ENCODE assay signal across 8 cellular contexts in the genomic region with DNA sequence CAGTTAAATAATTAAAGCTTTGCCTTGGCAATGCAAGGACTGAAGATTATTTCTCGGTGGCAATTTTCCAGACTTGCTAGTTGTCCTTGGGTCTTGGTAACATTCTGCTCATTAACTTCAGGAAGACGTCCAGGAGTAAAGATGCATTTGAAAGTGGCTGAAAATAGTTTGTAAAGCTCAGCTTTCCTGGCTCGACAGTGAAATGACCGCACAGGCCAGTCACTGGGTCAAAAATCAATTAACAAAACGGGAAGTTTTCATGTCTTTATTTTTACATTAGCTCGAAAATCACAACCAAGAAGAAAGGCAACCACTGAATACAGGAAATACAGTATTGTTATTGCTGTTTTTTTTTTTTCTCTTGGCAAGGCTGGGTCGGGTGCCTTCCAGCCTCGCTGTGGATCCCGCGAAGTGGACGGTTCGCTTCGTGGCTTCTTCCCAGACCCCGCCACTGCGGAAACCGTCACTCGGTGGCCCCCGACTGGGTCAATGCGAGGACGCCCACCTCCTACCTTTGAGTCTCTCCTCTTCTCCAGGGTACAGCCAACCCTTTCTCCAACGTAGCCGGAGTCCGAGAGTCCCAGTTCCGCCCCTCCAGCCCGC. TPM values are rescaled to one million over a fixed set of nuclear protein-coding genes. Genes with fewer than 3 reads are reported as not detected.
A peak's percentile ranks its signal among the peaks of the same experiment; 100 is the strongest.
DNase-seq lines count a peak whose midpoint lies in the region; ATAC-seq and TF ChIP-seq lines count a peak whose summit lies in the region.

No MANE protein-coding gene starts in this region.

- CTCF ChIA-PET in Panc1 (lab: Charles Lee): no interaction called here

- peaks cover 19 to 32% of the 10 kb centered on the region in 2 donors for H3K27me3 Mint-ChIP-seq in natural killer cell treated with Interleukin-12 subunit alpha and Interleukin-12 subunit beta and Interleukin-15 and Interleukin-18, amount 100 ng/mL, for 72 hours

- DNase-seq in Panc1 (ENCODE audit: low read depth, low spot score): no peak
- no peak for DNase-seq in natural killer cell treated with Interleukin-12 subunit alpha and Interleukin-12 subunit beta and Interleukin-15 and Interleukin-18, amount 100 ng/mL, for 72 hours (ENCODE audit: low spot score)
- DNase-seq in GM10266 (ENCODE audit: extremely low spot score): no peak
- no peak for DNase-seq in GM13976 (ENCODE audit: low spot score)

- no peak for TF ChIP-seq CTCF in Panc1 (IDR thresholded peaks at IDR 0.05)
- no peak for TF ChIP-seq CTCF in GM10266 (IDR thresholded peaks at IDR 0.05; ENCODE audit: control insufficient read depth, insufficient read depth, low read depth, missing control alignments)
- TF ChIP-seq CTCF in GM13976 (IDR thresholded peaks at IDR 0.05; ENCODE audit: borderline replicate concordance, control extremely low read depth, extremely low read depth, insufficient read depth, missing control alignments): no peak

- H3K36me3 Mint-ChIP-seq in natural killer cell treated with Interleukin-12 subunit alpha and Interleukin-12 subunit beta and Interleukin-15 and Interleukin-18, amount 100 ng/mL, for 72 hours: no peaks in the 10 kb centered on the region

- H3K9me3 Mint-ChIP-seq in natural killer cell treated with Interleukin-12 subunit alpha and Interleukin-12 subunit beta and Interleukin-15 and Interleukin-18, amount 100 ng/mL, for 72 hours: peaks cover 3% of the 10 kb centered on the region

- no peaks in the 10 kb centered on the region; the same call in 1 of the 2 replicates for H3K36me3 ChIP-seq in Panc1 (ENCODE audit: control insufficient read depth, insufficient read depth, low read length)

- TSS peak; percentile 88 for BruUV-seq in Panc1 (replicated peaks; lab: Mats Ljungman, UMichigan)

- POLR2A ChIA-PET in Panc1 (lab: Charles Lee): no interaction called here

- H3K4me3 Mint-ChIP-seq in natural killer cell treated with Interleukin-12 subunit alpha and Interleukin-12 subunit beta and Interleukin-15 and Interleukin-18, amount 100 ng/mL, for 72 hours: peak overlapping the region; percentile 47

- no peak overlapping the region for H3K27ac Mint-ChIP-seq in natural killer cell treated with Interleukin-12 subunit alpha and Interleukin-12 subunit beta and Interleukin-15 and Interleukin-18, amount 100 ng/mL, for 72 hours

- H3K27ac ChIP-seq in Panc1 (ENCODE audit: low read length): peak overlapping the region; percentile 83

- H3K4me1 ChIP-seq in Panc1 (ENCODE audit: control insufficient read depth, insufficient read depth, low read length): peaks cover 10% of the 10 kb centered on the region

- no peaks in the 10 kb centered on the region for H3K9me3 ChIP-seq in Panc1 (ENCODE audit: control insufficient read depth, insufficient read depth, low read depth, low read length)

- H3K4me3 ChIP-seq in Panc1 (ENCODE audit: low read depth in 2 of 2, low read length in 2 of 2): peak overlapping the region; percentile 75 to 89

- in situ Hi-C loops in Panc1 (cut with HindIII; ENCODE audit: low pct_unique_long_range_greater_than_20kb, low sequenced_read_pairs) (no loop called here), GM13976 (cut with MboI; ENCODE audit: low sequenced_read_pairs, unreplicated experiment) (no loop called here)

- H3K27me3 ChIP-seq in Panc1 (ENCODE audit: control insufficient read depth, insufficient read depth, low read length): no peaks in the 10 kb centered on the region

- ATAC-seq in GM18517 (IDR thresholded peaks at IDR 0.05; ENCODE audit: unreplicated experiment) (peak; percentile 33), Panc1 (no peak; the same call in 1 of the 2 replicates), esophagus mucosa (peak; percentile 9), HG02973 (IDR thresholded peaks at IDR 0.05; ENCODE audit: unreplicated experiment) (no peak), HG03521 (IDR thresholded peaks at IDR 0.05; ENCODE audit: unreplicated experiment) (no peak)
- no peak for ATAC-seq in natural killer cell treated with Interleukin-12 subunit alpha and Interleukin-12 subunit beta and Interleukin-15 and Interleukin-18, amount 100 ng/mL, for 72 hours

- intact Hi-C loops in Panc1 (cut with micrococcal nuclease; ENCODE audit: unreplicated experiment): no loop called here

- peaks cover 7 to 9% of the 10 kb centered on the region in 2 donors for H3K4me1 Mint-ChIP-seq in natural killer cell treated with Interleukin-12 subunit alpha and Interleukin-12 subunit beta and Interleukin-15 and Interleukin-18, amount 100 ng/mL, for 72 hours (ENCODE audit: low read depth in 2 of 2)

RNA-seq across cellular contexts. Expression of a gene that starts 0.5 kb away (rescaled TPM):
- total RNA-seq in Panc1 (2021; ENCODE audit: unreplicated experiment) (37.4 TPM), esophagus mucosa (25.4 TPM)
- 27.8 TPM for polyA plus RNA-seq in Panc1 (2012; ENCODE audit: insufficient read length)
- under 1 TPM in 1 of 2 donors, not detected in 1; 0.28 TPM for total RNA-seq in natural killer cell treated with Interleukin-12 subunit alpha and Interleukin-12 subunit beta and Interleukin-15 and Interleukin-18, amount 100 ng/mL, for 72 hours

Comparison
In these comparisons a context has a peak if more than half of its experiments do, and no peak if none do; other contexts are left out.
1. ATAC-seq: peak in GM18517 (single experiment) and esophagus mucosa (single experiment); none in Panc1 (single experiment), natural killer cell treated with Interleukin-12 subunit alpha and Interleukin-12 subunit beta and Interleukin-15 and Interleukin-18, amount 100 ng/mL, for 72 hours (0 of 2), HG02973 (single experiment) and HG03521 (single experiment).
2. RNA of a gene that starts 0.5 kb away (total RNA-seq): 37.4 TPM in Panc1 (single experiment) and 25.4 TPM in esophagus mucosa (single experiment); 0.28 TPM in natural killer cell treated with Interleukin-12 subunit alpha and Interleukin-12 subunit beta and Interleukin-15 and Interleukin-18, amount 100 ng/mL, for 72 hours; every median in the first group is over 10 times any median in the second.